Comparison of ENCODE assay signal across 17 cellular contexts in the genomic region with DNA sequence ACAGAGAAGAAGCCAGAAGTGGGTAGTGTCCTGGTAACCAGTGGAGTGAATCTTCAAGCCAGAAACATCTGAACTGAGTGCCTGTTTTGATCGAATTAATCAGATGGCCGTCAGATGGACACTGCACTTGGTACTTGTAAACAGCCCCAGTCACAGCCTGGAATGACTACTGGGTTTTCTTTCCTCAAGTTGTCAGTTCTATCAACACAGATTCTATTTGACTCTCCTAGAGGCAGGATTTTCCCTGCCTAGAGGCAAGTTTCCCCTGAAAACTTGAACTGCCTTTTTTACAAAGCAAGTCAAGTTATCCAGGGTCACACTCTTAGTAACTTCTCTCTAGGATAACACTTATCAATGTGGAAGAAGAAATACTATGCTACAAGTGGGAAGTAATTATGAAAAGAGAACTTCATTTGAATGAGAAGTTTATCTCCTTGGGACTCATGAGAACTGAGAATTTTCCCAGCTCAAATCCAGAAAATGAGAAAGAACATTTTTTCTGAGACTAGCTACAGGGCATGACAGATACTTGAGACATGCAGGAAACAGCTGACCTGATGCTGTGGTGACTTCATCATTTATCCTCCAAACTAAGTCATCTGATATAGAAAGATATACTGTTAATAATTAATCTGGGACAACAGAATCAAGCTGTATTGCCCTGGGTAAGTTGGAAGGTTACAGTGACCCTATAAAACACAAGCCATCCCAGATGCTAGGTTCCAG. TPM values are rescaled to one million over a fixed set of nuclear protein-coding genes. Genes with fewer than 3 reads are reported as not detected.
DNase-seq lines count a peak whose midpoint lies in the region; ATAC-seq and TF ChIP-seq lines count a peak whose summit lies in the region.
"Had no signal": no experiment of that assay in that cellular context is flagged by ENCODE, and none has a peak within 500 bp of the region (broad histone marks: within the 10 kb centered on the region; RNA-seq: fewer than 3 reads in every experiment).

No MANE protein-coding gene starts in this region.

- TF ChIP-seq POLR2A in breast epithelium (IDR thresholded peaks at IDR 0.05): no peak

- in situ Hi-C loops in astrocyte of the spinal cord (cut with HindIII; ENCODE audit: low sequenced_read_pairs): no loop called here

- no peaks in the 10 kb centered on the region for H3K27me3 Mint-ChIP-seq in MCF 10A (ENCODE audit: insufficient read depth, unreplicated experiment)
- no peaks in the 10 kb centered on the region for H3K27me3 Mint-ChIP-seq in GM23338 (ENCODE audit: insufficient read depth, low read depth, poor library complexity)
- H3K27me3 Mint-ChIP-seq: activated naive CD8-positive, alpha-beta T cell treated with anti-CD3 and anti-CD28 coated beads, Interleukin-2, amount 50 U/mL, for 24 hours had no signal

- no peaks in the 10 kb centered on the region for H3K9me2 ChIP-seq in GM23338 (ENCODE audit: insufficient read depth)

- DNase-seq in MCF 10A (ENCODE audit: unreplicated experiment) (peak; percentile 5), breast epithelium (ENCODE audit: low spot score in 2 of 2) (no peak), astrocyte of the spinal cord (ENCODE audit: low read depth, low spot score) (peak; percentile 57), hepatic stellate cell (ENCODE audit: low spot score) (peak; percentile 42), NCI-H526 treated with DMSO at 0.1 percent for 48 hours (lab: John Stamatoyannopoulos, UW) (no peak), cerebellar nuclear complex (lab: John Stamatoyannopoulos, UW) (no peak), NCI-H2029 treated with DMSO at 0.1 percent for 48 hours (lab: John Stamatoyannopoulos, UW) (no peak), GM23338 (ENCODE audit: low spot score) (no peak)
- DNase-seq: activated naive CD8-positive, alpha-beta T cell treated with anti-CD3 and anti-CD28 coated beads, Interleukin-2, amount 50 U/mL, for 24 hours; DMS 273 treated with DMSO at 0.1 percent for 48 hours; dorsolateral prefrontal cortex; head of caudate nucleus; NCI-H2029 had no signal

- peaks cover 6% of the 10 kb centered on the region for H3K36me3 Mint-ChIP-seq in MCF 10A (ENCODE audit: insufficient read depth, unreplicated experiment)
- H3K36me3 Mint-ChIP-seq in GM23338 (ENCODE audit: low read depth): no peaks in the 10 kb centered on the region
- H3K36me3 Mint-ChIP-seq: WTC11 had no signal

- H3K9me3 Mint-ChIP-seq in MCF 10A (ENCODE audit: unreplicated experiment) (no peaks in the 10 kb centered on the region), GM23338 (no peaks in the 10 kb centered on the region)
- H3K9me3 Mint-ChIP-seq: activated naive CD8-positive, alpha-beta T cell treated with anti-CD3 and anti-CD28 coated beads, Interleukin-2, amount 50 U/mL, for 24 hours; neural crest cell had no signal

- TF ChIP-seq CTCF in MCF 10A (IDR thresholded peaks at IDR 0.05; ENCODE audit: unreplicated experiment) (no peak), breast epithelium (IDR thresholded peaks at IDR 0.05) (no peak), astrocyte of the spinal cord (IDR thresholded peaks at IDR 0.05; ENCODE audit: low read depth, low read length) (no peak), GM23338 (conservative IDR thresholded peaks at IDR 0.05; ENCODE audit: low read depth in 2 of 2) (no peak)

- H3K4me1 ChIP-seq in breast epithelium: no peaks in the 10 kb centered on the region
- no peaks in the 10 kb centered on the region for H3K4me1 ChIP-seq in GM23338 (ENCODE audit: insufficient read depth)

- no peak for ATAC-seq in GM23338
- ATAC-seq: activated naive CD8-positive, alpha-beta T cell treated with anti-CD3 and anti-CD28 coated beads, Interleukin-2, amount 50 U/mL, for 24 hours; WTC11 had no signal

- intact Hi-C loops in MCF 10A (cut with micrococcal nuclease): no loop called here
- intact Hi-C loops in breast epithelium (cut with DNase I; ENCODE audit: low total_unique reads): no loop called here

- H3K27ac Mint-ChIP-seq in MCF 10A (ENCODE audit: low read depth, unreplicated experiment) (no peak overlapping the region), GM23338 (no peak overlapping the region)
- H3K27ac Mint-ChIP-seq: activated naive CD8-positive, alpha-beta T cell treated with anti-CD3 and anti-CD28 coated beads, Interleukin-2, amount 50 U/mL, for 24 hours; WTC11 had no signal

- CTCF ChIA-PET in MCF 10A (lab: Yijun Ruan, JAX): no interaction called here

- H3K4me2 ChIP-seq in GM23338: no peak overlapping the region

- POLR2A ChIA-PET in MCF 10A (lab: Yijun Ruan, JAX): interaction anchor here (0.7 kb wide), 1 partner anchor 290 kb away, joined by 3 read pairs; no protein-coding TSS in a partner anchor

- H3K27me3 ChIP-seq in breast epithelium (no peaks in the 10 kb centered on the region), GM23338 (ENCODE audit: insufficient read depth) (no peaks in the 10 kb centered on the region)

- no peaks in the 10 kb centered on the region for H4K20me1 ChIP-seq in GM23338 (replicated peaks; ENCODE audit: insufficient read depth)

- H3K4me3 Mint-ChIP-seq in MCF 10A (ENCODE audit: unreplicated experiment) (no peak overlapping the region), GM23338 (no peak overlapping the region)
- H3K4me3 Mint-ChIP-seq: activated naive CD8-positive, alpha-beta T cell treated with anti-CD3 and anti-CD28 coated beads, Interleukin-2, amount 50 U/mL, for 24 hours; neural crest cell; WTC11 had no signal

- H3K27ac ChIP-seq in breast epithelium (no peak overlapping the region), GM23338 (ENCODE audit: low read depth) (no peak overlapping the region)
- H3K27ac ChIP-seq: 22Rv1, dorsolateral prefrontal cortex, thoracic aorta had no signal

- no peaks in the 10 kb centered on the region for H3K9me3 ChIP-seq in breast epithelium
- H3K9me3 ChIP-seq: thoracic aorta had no signal

- no peak overlapping the region for H3K4me3 ChIP-seq in breast epithelium
- no peak overlapping the region for H3K4me3 ChIP-seq in astrocyte of the spinal cord (ENCODE audit: low read depth, low read length)
- no peak overlapping the region for H3K4me3 ChIP-seq in GM23338
- H3K4me3 ChIP-seq: dorsolateral prefrontal cortex, thoracic aorta had no signal

- H3K4me1 Mint-ChIP-seq in MCF 10A (ENCODE audit: insufficient read depth, unreplicated experiment): peaks cover 8% of the 10 kb centered on the region
- no peaks in the 10 kb centered on the region for H3K4me1 Mint-ChIP-seq in GM23338
- H3K4me1 Mint-ChIP-seq: activated naive CD8-positive, alpha-beta T cell treated with anti-CD3 and anti-CD28 coated beads, Interleukin-2, amount 50 U/mL, for 24 hours; neural crest cell; WTC11 had no signal

- no peak overlapping the region for H2AFZ ChIP-seq in GM23338

- no TSS peak for BruUV-seq in MCF 10A (replicated peaks; lab: Mats Ljungman, UMichigan)

- no peaks in the 10 kb centered on the region for H3F3A ChIP-seq in GM23338 (replicated peaks; ENCODE audit: low read depth)

- H3K79me2 ChIP-seq in GM23338 (replicated peaks; ENCODE audit: insufficient read depth): no peaks in the 10 kb centered on the region

- H3K36me3 ChIP-seq in breast epithelium (no peaks in the 10 kb centered on the region), GM23338 (ENCODE audit: insufficient read depth) (no peaks in the 10 kb centered on the region)
- H3K36me3 ChIP-seq: thoracic aorta had no signal

TF ChIP-seq in GM23338, 12 proteins besides CTCF, POLR2A, EP300 and RAD21 (continues in another document):
- TF ChIP-seq EZH2phosphoT487 (IDR thresholded peaks at IDR 0.05; ENCODE audit: unreplicated experiment): no peak
- TF ChIP-seq ZNF114 (CRISPR knock-in tag; IDR thresholded peaks at IDR 0.05): no peak
- TF ChIP-seq, protein P1, sequence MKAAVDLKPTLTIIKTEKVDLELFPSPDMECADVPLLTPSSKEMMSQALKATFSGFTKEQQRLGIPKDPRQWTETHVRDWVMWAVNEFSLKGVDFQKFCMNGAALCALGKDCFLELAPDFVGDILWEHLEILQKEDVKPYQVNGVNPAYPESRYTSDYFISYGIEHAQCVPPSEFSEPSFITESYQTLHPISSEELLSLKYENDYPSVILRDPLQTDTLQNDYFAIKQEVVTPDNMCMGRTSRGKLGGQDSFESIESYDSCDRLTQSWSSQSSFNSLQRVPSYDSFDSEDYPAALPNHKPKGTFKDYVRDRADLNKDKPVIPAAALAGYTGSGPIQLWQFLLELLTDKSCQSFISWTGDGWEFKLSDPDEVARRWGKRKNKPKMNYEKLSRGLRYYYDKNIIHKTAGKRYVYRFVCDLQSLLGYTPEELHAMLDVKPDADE (IDR thresholded peaks at IDR 0.05): no peak
- TF ChIP-seq EZH2 (IDR thresholded peaks at IDR 0.05; ENCODE audit: low read depth, unreplicated experiment): no peak

RNA-seq across cellular contexts. Expression of a gene that starts 36.0 kb away (rescaled TPM):
- total RNA-seq in MCF 10A (2022): not detected in 2 replicates
- total RNA-seq in breast epithelium: 1 to 10 TPM in 2 of 3 donors, not detected in 1; 1.2 to 1.9 TPM
- 0.69 and 1.9 TPM in 2 replicates for total RNA-seq in GM23338 (2014; rRNA removed; shearing (Covaris generic))
- 1.2 and 1.9 TPM in 2 replicates for polyA plus RNA-seq in GM23338 (2016; fragmentation: Nextera tagmentation; extraction: Ambion mirVana)

RNA-seq across cellular contexts. Expression of a gene that starts 53.1 kb away (rescaled TPM):
- total RNA-seq in MCF 10A (2022) (not detected in 2 replicates), breast epithelium (10 to 100 TPM in 1 of 3 donors, 1 to 10 TPM in 2; 1.4 to 19.8 (median 5.9) TPM)
- 2.1 TPM in 2 replicates for total RNA-seq in GM23338 (2014; rRNA removed; shearing (Covaris generic))
- 0.56 and 0.87 TPM in 2 replicates for polyA plus RNA-seq in GM23338 (2016; fragmentation: Nextera tagmentation; extraction: Ambion mirVana)

Comparison
In these comparisons a context has a peak if more than half of its experiments do, and no peak if none do; other contexts are left out.
1. DNase-seq: peak in MCF 10A (single experiment), astrocyte of the spinal cord (single experiment) and hepatic stellate cell (single experiment); none in breast epithelium (0 of 2), NCI-H526 treated with DMSO at 0.1 percent for 48 hours (single experiment), cerebellar nuclear complex (0 of 2), NCI-H2029 treated with DMSO at 0.1 percent for 48 hours (single experiment) and GM23338 (single experiment).